In genomic region chr1:27603962-27604578, GRCh38 we compare ENCODE assay signal across 1 cellular context.
TF ChIP-seq lines count a peak whose summit lies in the region.

A gene with protein sequence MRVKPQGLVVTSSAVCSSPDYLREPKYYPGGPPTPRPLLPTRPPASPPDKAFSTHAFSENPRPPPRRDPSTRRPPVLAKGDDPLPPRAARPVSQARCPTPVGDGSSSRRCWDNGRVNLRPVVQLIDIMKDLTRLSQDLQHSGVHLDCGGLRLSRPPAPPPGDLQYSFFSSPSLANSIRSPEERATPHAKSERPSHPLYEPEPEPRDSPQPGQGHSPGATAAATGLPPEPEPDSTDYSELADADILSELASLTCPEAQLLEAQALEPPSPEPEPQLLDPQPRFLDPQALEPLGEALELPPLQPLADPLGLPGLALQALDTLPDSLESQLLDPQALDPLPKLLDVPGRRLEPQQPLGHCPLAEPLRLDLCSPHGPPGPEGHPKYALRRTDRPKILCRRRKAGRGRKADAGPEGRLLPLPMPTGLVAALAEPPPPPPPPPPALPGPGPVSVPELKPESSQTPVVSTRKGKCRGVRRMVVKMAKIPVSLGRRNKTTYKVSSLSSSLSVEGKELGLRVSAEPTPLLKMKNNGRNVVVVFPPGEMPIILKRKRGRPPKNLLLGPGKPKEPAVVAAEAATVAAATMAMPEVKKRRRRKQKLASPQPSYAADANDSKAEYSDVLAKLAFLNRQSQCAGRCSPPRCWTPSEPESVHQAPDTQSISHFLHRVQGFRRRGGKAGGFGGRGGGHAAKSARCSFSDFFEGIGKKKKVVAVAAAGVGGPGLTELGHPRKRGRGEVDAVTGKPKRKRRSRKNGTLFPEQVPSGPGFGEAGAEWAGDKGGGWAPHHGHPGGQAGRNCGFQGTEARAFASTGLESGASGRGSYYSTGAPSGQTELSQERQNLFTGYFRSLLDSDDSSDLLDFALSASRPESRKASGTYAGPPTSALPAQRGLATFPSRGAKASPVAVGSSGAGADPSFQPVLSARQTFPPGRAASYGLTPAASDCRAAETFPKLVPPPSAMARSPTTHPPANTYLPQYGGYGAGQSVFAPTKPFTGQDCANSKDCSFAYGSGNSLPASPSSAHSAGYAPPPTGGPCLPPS (N-terminal part only) (minus strand): TSS chr1:27604144. CDS start chr1:27552115, 52,029 bp downstream.

TF ChIP-seq in HEK293, 187 proteins besides CTCF, POLR2A, EP300 and RAD21 (continued from another document and continues in another):
- TF ChIP-seq, protein P1, sequence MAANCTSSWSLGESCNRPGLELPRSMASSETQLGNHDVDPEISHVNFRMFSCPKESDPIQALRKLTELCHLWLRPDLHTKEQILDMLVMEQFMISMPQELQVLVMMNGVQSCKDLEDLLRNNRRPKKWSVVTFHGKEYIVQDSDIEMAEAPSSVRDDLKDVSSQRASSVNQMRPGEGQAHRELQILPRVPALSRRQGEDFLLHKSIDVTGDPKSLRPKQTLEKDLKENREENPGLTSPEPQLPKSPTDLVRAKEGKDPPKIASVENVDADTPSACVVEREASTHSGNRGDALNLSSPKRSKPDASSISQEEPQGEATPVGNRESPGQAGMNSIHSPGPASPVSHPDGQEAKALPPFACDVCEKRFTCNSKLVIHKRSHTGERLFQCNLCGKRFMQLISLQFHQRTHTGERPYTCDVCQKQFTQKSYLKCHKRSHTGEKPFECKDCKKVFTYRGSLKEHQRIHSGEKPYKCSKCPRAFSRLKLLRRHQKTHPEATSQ (tag by site-specific recombination; IDR thresholded peaks at IDR 0.05) = 0 out of 2 replicates have a peak, but pooled peaks have one; percentile 34
- peak; percentile 8 for TF ChIP-seq ZNF391 (tag by site-specific recombination; IDR thresholded peaks at IDR 0.05; ENCODE audit: borderline replicate concordance, low read depth)
- peak; percentile 96 for TF ChIP-seq ZBTB20 (tag by site-specific recombination; IDR thresholded peaks at IDR 0.05)
- TF ChIP-seq ZFHX2 (tag by site-specific recombination; conservative IDR thresholded peaks at IDR 0.05) = peak; percentile 66
- peak; percentile 68; the same call in 1 of the 2 replicates for TF ChIP-seq SP7 (tag by site-specific recombination; IDR thresholded peaks at IDR 0.05)
- TF ChIP-seq ZBTB1 (tag by site-specific recombination; IDR thresholded peaks at IDR 0.05) = no peak
- peak; percentile 80 for TF ChIP-seq ZNF2 (tag by site-specific recombination; IDR thresholded peaks at IDR 0.05)
- 0 out of 2 replicates have a peak, but pooled peaks have one; percentile 62 for TF ChIP-seq ZFP37 (tag by site-specific recombination; IDR thresholded peaks at IDR 0.05)
- peak; percentile 87 for TF ChIP-seq SP2 (tag by site-specific recombination; IDR thresholded peaks at IDR 0.05)
- TF ChIP-seq ZNF785 (tag by site-specific recombination; IDR thresholded peaks at IDR 0.05) = 0 out of 2 replicates have a peak, but pooled peaks have one; percentile 63
- TF ChIP-seq MYNN (tag by site-specific recombination; IDR thresholded peaks at IDR 0.05; ENCODE audit: borderline replicate concordance) = no peak
- TF ChIP-seq ZNF707 (tag by site-specific recombination; IDR thresholded peaks at IDR 0.05) = no peak
- TF ChIP-seq EGR2 (tag by site-specific recombination; IDR thresholded peaks at IDR 0.05; ENCODE audit: low read depth) = peak; percentile 80
- TF ChIP-seq ZNF157 (tag by site-specific recombination; IDR thresholded peaks at IDR 0.05) = no peak
- TF ChIP-seq ZNF19 (tag by site-specific recombination; IDR thresholded peaks at IDR 0.05; ENCODE audit: low read depth) = no peak
- peak; percentile 65 for TF ChIP-seq KLF16 (tag by site-specific recombination; IDR thresholded peaks at IDR 0.05)
- TF ChIP-seq ZNF704 (tag by site-specific recombination; IDR thresholded peaks at IDR 0.05) = no peak
- TF ChIP-seq ZNF10 (tag by site-specific recombination; IDR thresholded peaks at IDR 0.05) = peak; percentile 62; the same call in 1 of the 2 replicates
- TF ChIP-seq HIC1 (tag by site-specific recombination; IDR thresholded peaks at IDR 0.05) = peak; percentile 76
- TF ChIP-seq SETDB1 (IDR thresholded peaks at IDR 0.05; ENCODE audit: insufficient read length, low read length) = no peak
- TF ChIP-seq ZBTB26 (tag by site-specific recombination; optimal IDR thresholded peaks at IDR 0.05) = peak; percentile 90
- TF ChIP-seq, protein P2, sequence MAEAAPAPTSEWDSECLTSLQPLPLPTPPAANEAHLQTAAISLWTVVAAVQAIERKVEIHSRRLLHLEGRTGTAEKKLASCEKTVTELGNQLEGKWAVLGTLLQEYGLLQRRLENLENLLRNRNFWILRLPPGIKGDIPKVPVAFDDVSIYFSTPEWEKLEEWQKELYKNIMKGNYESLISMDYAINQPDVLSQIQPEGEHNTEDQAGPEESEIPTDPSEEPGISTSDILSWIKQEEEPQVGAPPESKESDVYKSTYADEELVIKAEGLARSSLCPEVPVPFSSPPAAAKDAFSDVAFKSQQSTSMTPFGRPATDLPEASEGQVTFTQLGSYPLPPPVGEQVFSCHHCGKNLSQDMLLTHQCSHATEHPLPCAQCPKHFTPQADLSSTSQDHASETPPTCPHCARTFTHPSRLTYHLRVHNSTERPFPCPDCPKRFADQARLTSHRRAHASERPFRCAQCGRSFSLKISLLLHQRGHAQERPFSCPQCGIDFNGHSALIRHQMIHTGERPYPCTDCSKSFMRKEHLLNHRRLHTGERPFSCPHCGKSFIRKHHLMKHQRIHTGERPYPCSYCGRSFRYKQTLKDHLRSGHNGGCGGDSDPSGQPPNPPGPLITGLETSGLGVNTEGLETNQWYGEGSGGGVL (tag by site-specific recombination; IDR thresholded peaks at IDR 0.05) = peak; percentile 95
- TF ChIP-seq KLF9 (tag by site-specific recombination; IDR thresholded peaks at IDR 0.05; ENCODE audit: low read depth) = peak; percentile 53
- TF ChIP-seq KLF1 (tag by site-specific recombination; IDR thresholded peaks at IDR 0.05) = peak; percentile 69; the same call in 1 of the 2 replicates
- TF ChIP-seq ZNF830 (tag by site-specific recombination; IDR thresholded peaks at IDR 0.05; ENCODE audit: low read depth) = no peak
- TF ChIP-seq ZBTB10 (tag by site-specific recombination; IDR thresholded peaks at IDR 0.05) = peak; percentile 95
- TF ChIP-seq ZBTB11 (tag by site-specific recombination; conservative IDR thresholded peaks at IDR 0.05; ENCODE audit: low read depth) = peak; percentile 49
- TF ChIP-seq ZNF843 (tag by site-specific recombination; IDR thresholded peaks at IDR 0.05) = peak; percentile 30; the same call in 1 of the 2 replicates
- TF ChIP-seq ZNF596 (tag by site-specific recombination; IDR thresholded peaks at IDR 0.05) = 0 out of 2 replicates have a peak, but pooled peaks have one; percentile 40
- no peak for TF ChIP-seq ZNF561 (tag by site-specific recombination; IDR thresholded peaks at IDR 0.05; ENCODE audit: borderline replicate concordance)
- 0 out of 2 replicates have a peak, but pooled peaks have one; percentile 64 for TF ChIP-seq ZSCAN16 (tag by site-specific recombination; IDR thresholded peaks at IDR 0.05)
- peak; percentile 47; the same call in 1 of the 2 replicates for TF ChIP-seq ZNF324 (tag by site-specific recombination; IDR thresholded peaks at IDR 0.05)
- 0 out of 2 replicates have a peak, but pooled peaks have one; percentile 37 for TF ChIP-seq ZNF629 (tag by site-specific recombination; IDR thresholded peaks at IDR 0.05)
- peak; percentile 21; the same call in 1 of the 2 replicates for TF ChIP-seq INSM2 (tag by site-specific recombination; IDR thresholded peaks at IDR 0.05)
- no peak for TF ChIP-seq TCF7L2 (IDR thresholded peaks at IDR 0.05; ENCODE audit: borderline replicate concordance, low read depth, low read length)
